In genomic region chrX:6732101-6732500, GRCh38 we compare ENCODE assay signal across 26 cellular contexts.
A peak's percentile ranks its signal among the peaks of the same experiment; 100 is the strongest.
DNase-seq lines count a peak whose midpoint lies in the region; ATAC-seq, FAIRE-seq and TF ChIP-seq lines count a peak whose summit lies in the region.
"Had no signal": no experiment of that assay in that cellular context is flagged by ENCODE, and none has a peak within 500 bp of the region (broad histone marks: within the 10 kb centered on the region; RNA-seq: fewer than 3 reads in every experiment).

No MANE protein-coding gene starts in this region.

- in situ Hi-C loops in GM13976 (cut with MboI; ENCODE audit: low sequenced_read_pairs, unreplicated experiment), result no loop called here

- H3K4me3 Mint-ChIP-seq in activated T-helper 2 cell treated with anti-CD3 and anti-CD28 coated beads, Interferon-gamma antibody, Interleukin-2, Interleukin-4, amounts not matched to agents 10 μg/mL and 5 μg/mL and 100 μg/mL, durations not matched to agents 14 hours and 24 hours and 36 hours (ENCODE audit: low read depth), result no peak overlapping the region
- H3K4me3 Mint-ChIP-seq: activated CD4-positive, alpha-beta memory T cell treated with anti-CD3 and anti-CD28 coated beads for 36 hours; activated naive CD8-positive, alpha-beta T cell; activated T-cell treated with anti-CD3 and anti-CD28 coated beads, Interleukin-2, amount 50 U/mL, for 24 hours; brain; nephron had no signal

- no peak overlapping the region for H3K27ac Mint-ChIP-seq in activated T-helper 2 cell treated with anti-CD3 and anti-CD28 coated beads, Interferon-gamma antibody, Interleukin-2, Interleukin-4, amounts not matched to agents 10 μg/mL and 5 μg/mL and 100 μg/mL, durations not matched to agents 14 hours and 24 hours and 36 hours
- H3K27ac Mint-ChIP-seq: activated CD4-positive, alpha-beta memory T cell treated with anti-CD3 and anti-CD28 coated beads for 36 hours; activated naive CD8-positive, alpha-beta T cell; activated T-cell treated with anti-CD3 and anti-CD28 coated beads, Interleukin-2, amount 50 U/mL, for 24 hours; nephron had no signal

- H3K9me3 Mint-ChIP-seq in activated T-helper 2 cell treated with anti-CD3 and anti-CD28 coated beads, Interferon-gamma antibody, Interleukin-2, Interleukin-4, amounts not matched to agents 10 μg/mL and 5 μg/mL and 100 μg/mL, durations not matched to agents 14 hours and 24 hours and 36 hours, result no peaks in the 10 kb centered on the region
- H3K9me3 Mint-ChIP-seq: activated CD4-positive, alpha-beta memory T cell treated with anti-CD3 and anti-CD28 coated beads for 36 hours; activated T-cell treated with anti-CD3 and anti-CD28 coated beads, Interleukin-2, amount 50 U/mL, for 24 hours; nephron had no signal

- no peak for TF ChIP-seq CTCF in GM13976 (IDR thresholded peaks at IDR 0.05; ENCODE audit: borderline replicate concordance, control extremely low read depth, extremely low read depth, insufficient read depth, missing control alignments)
- TF ChIP-seq CTCF in kidney (IDR thresholded peaks at IDR 0.05; ENCODE audit: borderline replicate concordance, extremely low read depth, insufficient read depth), result no peak

- no peaks in the 10 kb centered on the region for H3K36me3 ChIP-seq in kidney (ENCODE audit: control insufficient read depth in 1 of 2, insufficient read depth in 2 of 2, low read length in 2 of 2)
- H3K36me3 ChIP-seq: prostate gland, thyroid gland had no signal

- no peaks in the 10 kb centered on the region for H3K9me3 ChIP-seq in kidney (ENCODE audit: control insufficient read depth in 1 of 2, low read length in 2 of 2)
- H3K9me3 ChIP-seq: Caco-2, prostate gland, thyroid gland had no signal

- H3K4me3 ChIP-seq in Jurkat, Clone E6-1 (ENCODE audit: low read length), result no peak overlapping the region
- no peak overlapping the region for H3K4me3 ChIP-seq in kidney (ENCODE audit: low read length in 2 of 2)
- H3K4me3 ChIP-seq: coronary artery, prostate gland, thyroid gland had no signal

- no peak overlapping the region for H3K9ac ChIP-seq in kidney (ENCODE audit: low read length in 2 of 2)

- peak; percentile 68 for DNase-seq in Jurkat, Clone E6-1 (ENCODE audit: low read depth, low spot score)
- DNase-seq in superior temporal gyrus (ENCODE audit: extremely low spot score) (no peak), GM13976 (ENCODE audit: low spot score) (no peak), kidney (no peak)
- DNase-seq in activated T-helper 2 cell treated with anti-CD3 and anti-CD28 coated beads, Interferon-gamma antibody, Interleukin-2, Interleukin-4, amounts not matched to agents 10 μg/mL and 5 μg/mL and 100 μg/mL, durations not matched to agents 14 hours and 24 hours and 36 hours (ENCODE audit: low spot score), result no peak
- DNase-seq: activated CD4-positive, alpha-beta memory T cell treated with anti-CD3 and anti-CD28 coated beads for 36 hours; activated T-cell treated with anti-CD3 and anti-CD28 coated beads, Interleukin-2, amount 50 U/mL, for 24 hours; Caco-2; foreskin fibroblast; kidney glomerular epithelial cell; mesendoderm; NCI-H2081; T-helper 1 cell; thyroid gland had no signal

- ATAC-seq in GM18511 (IDR thresholded peaks at IDR 0.05; ENCODE audit: unreplicated experiment) (peak; percentile 43), GM19395 (IDR thresholded peaks at IDR 0.05; ENCODE audit: unreplicated experiment) (peak; percentile 63), HG02798 (IDR thresholded peaks at IDR 0.05; ENCODE audit: poor library complexity, unreplicated experiment) (peak; percentile 66)
- ATAC-seq: HepG2 had no signal

- no peaks in the 10 kb centered on the region for H3K4me1 ChIP-seq in kidney (ENCODE audit: control insufficient read depth in 1 of 2, insufficient read depth in 1 of 2, low read depth in 1 of 2, low read length in 2 of 2)
- H3K4me1 ChIP-seq: prostate gland, thyroid gland had no signal

- intact Hi-C loops in activated T-helper 2 cell treated with anti-CD3 and anti-CD28 coated beads, Interferon-gamma antibody, Interleukin-2, Interleukin-4, amounts not matched to agents 10 μg/mL and 5 μg/mL and 100 μg/mL, durations not matched to agents 14 hours and 24 hours and 36 hours (cut with micrococcal nuclease), result no loop called here
- intact Hi-C loops in kidney (cut with DNase I), result no loop called here

- H3K36me3 Mint-ChIP-seq in activated T-helper 2 cell treated with anti-CD3 and anti-CD28 coated beads, Interferon-gamma antibody, Interleukin-2, Interleukin-4, amounts not matched to agents 10 μg/mL and 5 μg/mL and 100 μg/mL, durations not matched to agents 14 hours and 24 hours and 36 hours (ENCODE audit: low read depth), result no peaks in the 10 kb centered on the region
- H3K36me3 Mint-ChIP-seq: activated CD4-positive, alpha-beta memory T cell treated with anti-CD3 and anti-CD28 coated beads for 36 hours; activated naive CD8-positive, alpha-beta T cell; brain had no signal

- H3K27me3 Mint-ChIP-seq in activated T-helper 2 cell treated with anti-CD3 and anti-CD28 coated beads, Interferon-gamma antibody, Interleukin-2, Interleukin-4, amounts not matched to agents 10 μg/mL and 5 μg/mL and 100 μg/mL, durations not matched to agents 14 hours and 24 hours and 36 hours (ENCODE audit: low read depth), result no peaks in the 10 kb centered on the region
- H3K27me3 Mint-ChIP-seq: activated CD4-positive, alpha-beta memory T cell treated with anti-CD3 and anti-CD28 coated beads for 36 hours; activated naive CD8-positive, alpha-beta T cell; activated T-cell treated with anti-CD3 and anti-CD28 coated beads, Interleukin-2, amount 50 U/mL, for 24 hours; brain had no signal

- H3K4me1 Mint-ChIP-seq in activated T-helper 2 cell treated with anti-CD3 and anti-CD28 coated beads, Interferon-gamma antibody, Interleukin-2, Interleukin-4, amounts not matched to agents 10 μg/mL and 5 μg/mL and 100 μg/mL, durations not matched to agents 14 hours and 24 hours and 36 hours (ENCODE audit: low read depth), result no peaks in the 10 kb centered on the region
- H3K4me1 Mint-ChIP-seq: brain, nephron had no signal

- H3K27ac ChIP-seq in kidney (ENCODE audit: low read depth in 2 of 2, low read length in 2 of 2), result no peak overlapping the region
- H3K27ac ChIP-seq: coronary artery, prostate gland, thyroid gland, VCaP had no signal

- no peak for FAIRE-seq in kidney (lab: Jason Lieb, UNC)
- FAIRE-seq: endothelial cell of umbilical vein, GM12891, HepG2 had no signal
